In the genomic region with DNA sequence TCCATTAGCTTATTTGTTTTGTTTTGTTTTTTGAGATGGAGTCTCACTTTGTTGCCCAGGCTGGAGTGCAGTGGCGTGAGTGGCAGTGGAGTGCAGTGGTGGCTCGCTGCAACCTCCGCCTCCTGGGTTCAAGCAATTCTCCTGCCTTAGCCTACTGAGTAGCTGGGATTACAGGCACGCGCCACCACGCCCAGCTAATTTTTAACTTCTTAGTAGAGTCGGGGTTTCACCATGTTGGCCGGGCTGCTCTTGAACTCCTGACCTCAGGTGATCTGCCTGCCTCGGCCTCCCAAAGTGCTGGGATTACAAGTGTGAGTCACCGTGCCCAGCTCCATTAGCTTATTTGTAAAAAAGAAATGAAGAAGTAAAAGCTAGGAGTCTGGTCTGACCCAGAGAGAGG, we compare ENCODE assay signal across 8 cellular contexts. TPM values are rescaled to one million over a fixed set of nuclear protein-coding genes. Genes with fewer than 3 reads are reported as not detected.
DNase-seq lines count a peak whose midpoint lies in the region; ATAC-seq and TF ChIP-seq lines count a peak whose summit lies in the region.
"Not testable (repeated sequence)": the region's sequence is repeated elsewhere in the genome, so short reads cannot be mapped to it uniquely, and the experiment has no call there.

No MANE protein-coding gene starts in this region.

- H3K36me3 Mint-ChIP-seq in CD14-positive monocyte: not testable (repeated sequence)

- H3K9me3 ChIP-seq in HUES6 (ENCODE audit: control insufficient read depth, insufficient read depth, low read depth, low read length); upper lobe of left lung: not testable (repeated sequence)

- not testable (repeated sequence) for H3K79me2 ChIP-seq in mesendoderm (ENCODE audit: control insufficient read depth, insufficient read depth, low read length)

- not testable (repeated sequence) for H3K27me3 Mint-ChIP-seq in CD14-positive monocyte (ENCODE audit: low read depth in 3 of 3)

- no CpG with 5 or more reads among the region's 10 CpGs for WGBS in mesendoderm (ENCODE audit: extremely low coverage, insufficient coverage, low lambda C conversion rate)
- 81 to 82% methylated on average over 10 of the region's 10 CpGs for WGBS in upper lobe of left lung, 2 donors

- not testable (repeated sequence) for H3K36me3 ChIP-seq in HUES6 (ENCODE audit: control insufficient read depth, insufficient read depth, low read length); mesendoderm (ENCODE audit: control insufficient read depth, insufficient read depth, low read length); upper lobe of left lung

- H3K27ac ChIP-seq in HUES6 (ENCODE audit: low read depth, low read length): peak overlapping the region; percentile 57; the same call in 1 of the 2 replicates
- H3K27ac ChIP-seq in angular gyrus (ENCODE audit: low read depth, low read length): peak overlapping the region; percentile 78
- peak overlapping the region in 56 of 59 donors; percentile 31 to 99 (median 92) for H3K27ac ChIP-seq in dorsolateral prefrontal cortex
- not testable (repeated sequence) for H3K27ac ChIP-seq in mesendoderm (ENCODE audit: low read depth, low read length)
- H3K27ac ChIP-seq in upper lobe of left lung: peak overlapping the region in 3 of 4 donors; percentile 1 to 79 (median 68)

- H4K5ac ChIP-seq in mesendoderm (ENCODE audit: low read length): not testable (repeated sequence)

- not testable (repeated sequence) for H3K79me1 ChIP-seq in mesendoderm (ENCODE audit: low read length)

- peak overlapping the region; percentile 84 to 95 for H3K4me3 Mint-ChIP-seq in CD14-positive monocyte

- not testable (repeated sequence) for ATAC-seq in upper lobe of left lung (ENCODE audit: low FRiP score in 2 of 2)

- H3K4me3 ChIP-seq in HUES6 (ENCODE audit: low read depth, low read length); dorsolateral prefrontal cortex; mesendoderm (ENCODE audit: low read length); upper lobe of left lung: not testable (repeated sequence)

- H4K8ac ChIP-seq in mesendoderm (ENCODE audit: low read depth, low read length): not testable (repeated sequence)

- not testable (repeated sequence) for H3K23ac ChIP-seq in mesendoderm (ENCODE audit: low read length)

- H3K4me1 ChIP-seq in HUES6 (ENCODE audit: control insufficient read depth, insufficient read depth, low read length) (peaks cover 60% of the 10 kb centered on the region), mesendoderm (ENCODE audit: control insufficient read depth, low read depth, low read length) (peaks cover 13% of the 10 kb centered on the region), upper lobe of left lung (peaks cover 6 to 29% (median 20%) of the 10 kb centered on the region in 4 donors)

- TF ChIP-seq CTCF in CD14-positive monocyte (IDR thresholded peaks at IDR 0.05); dorsolateral prefrontal cortex (IDR thresholded peaks at IDR 0.05 in 54 of 56, conservative IDR thresholded peaks at IDR 0.05 in 2 of 56; ENCODE audit: low read depth in 1 of 56, partially characterized antibody in 56 of 56); upper lobe of left lung (IDR thresholded peaks at IDR 0.05): not testable (repeated sequence)

- not testable (repeated sequence) for H3K9me3 Mint-ChIP-seq in CD14-positive monocyte

- not testable (repeated sequence) for H3K18ac ChIP-seq in mesendoderm (ENCODE audit: low read length)

- not testable (repeated sequence) for H3K27me3 ChIP-seq in HUES6 (ENCODE audit: control insufficient read depth, insufficient read depth, low read length); dorsolateral prefrontal cortex; mesendoderm (ENCODE audit: insufficient read depth, low read length, poor library complexity); upper lobe of left lung

- not testable (repeated sequence) for DNase-seq in CD14-positive monocyte (ENCODE audit: low spot score); dorsolateral prefrontal cortex; mesendoderm
- DNase-seq in kidney tubule cell (ENCODE audit: low spot score) (peak; percentile 38), renal cortical epithelial cell (ENCODE audit: low read depth) (peak; percentile 49), upper lobe of left lung (peak; percentile 13 to 38)

- peak overlapping the region; percentile 66 for H3K56ac ChIP-seq in mesendoderm (ENCODE audit: low read length)

- H3K4me1 Mint-ChIP-seq in CD14-positive monocyte: peaks cover 31% of the 10 kb centered on the region

- H2AK5ac ChIP-seq in mesendoderm (ENCODE audit: low read length): not testable (repeated sequence)

- TF ChIP-seq POLR2A in upper lobe of left lung (IDR thresholded peaks at IDR 0.05): not testable (repeated sequence)

- not testable (repeated sequence) for H2BK120ac ChIP-seq in mesendoderm (ENCODE audit: low read depth, low read length)

- H2BK15ac ChIP-seq in mesendoderm (replicated peaks; ENCODE audit: low read depth): not testable (repeated sequence)

- intact Hi-C loops in CD14-positive monocyte (cut with micrococcal nuclease): not testable (repeated sequence)
- intact Hi-C loops in dorsolateral prefrontal cortex (cut with DNase I): loop anchor here (2.0 kb wide), 2 partner anchors 41 to 43 kb away; a partner anchor contains a TSS

- peak overlapping the region; percentile 45 for H2BK5ac ChIP-seq in mesendoderm (ENCODE audit: low read length)

- TF ChIP-seq EP300 in upper lobe of left lung (IDR thresholded peaks at IDR 0.05): not testable (repeated sequence)

- H3K4me2 ChIP-seq in mesendoderm (ENCODE audit: low read length): not testable (repeated sequence)

- H3K27ac Mint-ChIP-seq in CD14-positive monocyte: peak overlapping the region in 2 of 7 donors; percentile 31 to 88

- H3K9ac ChIP-seq in HUES6 (ENCODE audit: low read length): peak overlapping the region; percentile 44
- H3K9ac ChIP-seq in mesendoderm (ENCODE audit: low read length): not testable (repeated sequence)

- not testable (repeated sequence) for H3K4ac ChIP-seq in mesendoderm (ENCODE audit: low read depth, low read length)

RNA-seq across cellular contexts. Expression of a gene that starts 42.0 kb away (rescaled TPM):
- polyA plus RNA-seq in CD14-positive monocyte: under 1 TPM; 0.32 to 0.48 TPM
- total RNA-seq in dorsolateral prefrontal cortex: 10 to 100 TPM in 10 of 120 experiments, 1 to 10 TPM in 110; 2.1 to 17.5 (median 5.0) TPM
- 42.5 TPM for polyA plus RNA-seq in mesendoderm (2013, experiment 1 of 2)
- 41.3 TPM for polyA plus RNA-seq in mesendoderm (2013, experiment 2 of 2)
- 7.8 and 15.4 TPM in 2 replicates for total RNA-seq in renal cortical epithelial cell
- total RNA-seq in upper lobe of left lung: 10 to 100 TPM; 30.5 to 69.2 (median 43.7) TPM
